13 cellular contexts compared by ENCODE assay signal in genomic region chr10:71708897-71709882, GRCh38. TPM values are rescaled to one million over a fixed set of nuclear protein-coding genes. Genes with fewer than 3 reads are reported as not detected.
DNase-seq lines count a peak whose midpoint lies in the region; ATAC-seq, FAIRE-seq and TF ChIP-seq lines count a peak whose summit lies in the region.
"Had no signal": no experiment of that assay in that cellular context is flagged by ENCODE, and none has a peak within 500 bp of the region (broad histone marks: within the 10 kb centered on the region; RNA-seq: fewer than 3 reads in every experiment).

No MANE protein-coding gene starts in this region.

- H3K23me2 ChIP-seq in H9 (ENCODE audit: insufficient read length, low read depth, low read length, poor library complexity, severe bottlenecking): no peaks in the 10 kb centered on the region

- H3K9me3 Mint-ChIP-seq in activated T-cell treated with anti-CD3 and anti-CD28 coated beads, Interleukin-2, amount 50 U/mL, for 24 hours: no peaks in the 10 kb centered on the region
- no peaks in the 10 kb centered on the region for H3K9me3 Mint-ChIP-seq in activated T-cell treated with anti-CD3 and anti-CD28 coated beads, Interleukin-2, amount 50 U/mL, for 4 hours
- no peaks in the 10 kb centered on the region for H3K9me3 Mint-ChIP-seq in dendritic cell treated with granulocyte-macrophage colony-stimulating factor and Interleukin-4, amounts not matched to agents 40 ng/mL and 50 ng/mL, for 4 days
- no peaks in the 10 kb centered on the region for H3K9me3 Mint-ChIP-seq in H9
- H3K9me3 Mint-ChIP-seq in activated CD8-positive, alpha-beta T cell treated with anti-CD3 and anti-CD28 coated beads for 36 hours: no peaks in the 10 kb centered on the region
- H3K9me3 Mint-ChIP-seq: activated naive CD8-positive, alpha-beta T cell treated with anti-CD3 and anti-CD28 coated beads for 36 hours; neural crest cell had no signal

- no peak overlapping the region for H2BK5ac ChIP-seq in H9 (ENCODE audit: insufficient read length, low read length)

- POLR2A ChIA-PET in HCT116 (lab: Charles Lee): interaction anchor here (1.1 to 1.4 kb wide), 2 partner anchors 390 to 395 kb away, joined by 3 to 4 read pairs; partner anchors contain the start of gene SLC29A3
- POLR2A ChIA-PET in activated CD8-positive, alpha-beta T cell treated with anti-CD3 and anti-CD28 coated beads for 36 hours (lab: Charles Lee): interaction anchor here (1.1 to 1.4 kb wide), 3 partner anchors 10 to 49 kb away, joined by 3 read pairs; no protein-coding TSS in a partner anchor

- no peaks in the 10 kb centered on the region for H3K27me3 Mint-ChIP-seq in activated T-cell treated with anti-CD3 and anti-CD28 coated beads, Interleukin-2, amount 50 U/mL, for 24 hours
- no peaks in the 10 kb centered on the region for H3K27me3 Mint-ChIP-seq in activated T-cell treated with anti-CD3 and anti-CD28 coated beads, Interleukin-2, amount 50 U/mL, for 4 hours (ENCODE audit: low read depth)
- H3K27me3 Mint-ChIP-seq in dendritic cell treated with granulocyte-macrophage colony-stimulating factor and Interleukin-4, amounts not matched to agents 40 ng/mL and 50 ng/mL, for 4 days: no peaks in the 10 kb centered on the region
- H3K27me3 Mint-ChIP-seq in H9 (ENCODE audit: low read depth): peaks cover 12% of the 10 kb centered on the region
- H3K27me3 Mint-ChIP-seq in activated CD8-positive, alpha-beta T cell treated with anti-CD3 and anti-CD28 coated beads for 36 hours: no peaks in the 10 kb centered on the region
- H3K27me3 Mint-ChIP-seq: activated naive CD8-positive, alpha-beta T cell treated with anti-CD3 and anti-CD28 coated beads for 36 hours had no signal

- DNase-seq in activated T-cell treated with anti-CD3 and anti-CD28 coated beads, Interleukin-2, amount 50 U/mL, for 24 hours: no peak
- DNase-seq in activated T-cell treated with anti-CD3 and anti-CD28 coated beads, Interleukin-2, amount 50 U/mL, for 4 hours: no peak
- no peak for DNase-seq in HCT116 (ENCODE audit: low read depth, low spot score)
- DNase-seq in small intestine: peak; percentile 82
- no peak for DNase-seq in H9
- no peak for DNase-seq in activated CD8-positive, alpha-beta T cell treated with anti-CD3 and anti-CD28 coated beads for 36 hours

- ATAC-seq in activated T-cell treated with anti-CD3 and anti-CD28 coated beads, Interleukin-2, amount 50 U/mL, for 4 hours: no peak
- ATAC-seq in HCT116: no peak
- ATAC-seq in HG03469 (IDR thresholded peaks at IDR 0.05; ENCODE audit: unreplicated experiment): no peak
- ATAC-seq in activated CD8-positive, alpha-beta T cell treated with anti-CD3 and anti-CD28 coated beads for 36 hours: no peak

- RAD21 ChIA-PET in HCT116 (lab: Charles Lee; ENCODE audit: low non-redundant PET in 1 of 2, low total read pairs in 2 of 2, uncharacterized antibody in 2 of 2, unreplicated experiment in 2 of 2): interaction anchor here (1.1 to 1.8 kb wide), 5 partner anchors 64 to 394 kb away, joined by 4 to 9 read pairs (median 6); partner anchors contain the start of genes SLC29A3 (in 1 of the 2) and VSIR (in 1 of the 2)

- no TSS peak for BruUV-seq in HCT116 (replicated peaks; lab: Mats Ljungman, UMichigan)

- H3K4me1 ChIP-seq in HCT116 (ENCODE audit: control insufficient read depth in 1 of 2, insufficient read depth in 2 of 2, low read length in 2 of 2): peaks cover 0 to 12% of the 10 kb centered on the region in 2 experiments; a peak in 2 of 4 replicates
- H3K4me1 ChIP-seq in small intestine (ENCODE audit: control insufficient read depth in 2 of 2, insufficient read depth in 1 of 2, low read depth in 1 of 2, low read length in 1 of 2): peaks cover 0 to 5% of the 10 kb centered on the region in 2 donors
- H3K4me1 ChIP-seq in H9 (ENCODE audit: insufficient read depth, low read length): no peaks in the 10 kb centered on the region

- no peak overlapping the region for H2BK12ac ChIP-seq in H9 (ENCODE audit: insufficient read length, low read depth, low read length)

- no peak for TF ChIP-seq POLR2A in HCT116 (IDR thresholded peaks at IDR 0.05; ENCODE audit: borderline replicate concordance, extremely low read depth, insufficient read depth, insufficient read length)

- H4K20me1 ChIP-seq in HCT116 (ENCODE audit: insufficient read depth) (no peaks in the 10 kb centered on the region), H9 (ENCODE audit: control insufficient read depth, insufficient read depth, insufficient read length) (no peaks in the 10 kb centered on the region)

- H3K27ac Mint-ChIP-seq in activated T-cell treated with anti-CD3 and anti-CD28 coated beads, Interleukin-2, amount 50 U/mL, for 24 hours: peak overlapping the region; percentile 9
- H3K27ac Mint-ChIP-seq in dendritic cell treated with granulocyte-macrophage colony-stimulating factor and Interleukin-4, amounts not matched to agents 40 ng/mL and 50 ng/mL, for 4 days: peak overlapping the region; percentile 1
- peak overlapping the region in 1 of 3 experiments; percentile 30; a peak in 1 of 7 replicates for H3K27ac Mint-ChIP-seq in H9
- no peak overlapping the region for H3K27ac Mint-ChIP-seq in activated CD8-positive, alpha-beta T cell treated with anti-CD3 and anti-CD28 coated beads for 36 hours
- H3K27ac Mint-ChIP-seq: activated naive CD8-positive, alpha-beta T cell treated with anti-CD3 and anti-CD28 coated beads for 36 hours had no signal

- H2BK120ac ChIP-seq in H9 (ENCODE audit: low read depth, low read length, poor library complexity, severe bottlenecking): no peak overlapping the region

- no peak overlapping the region for H3K56ac ChIP-seq in H9 (ENCODE audit: insufficient read length, low read depth, low read length)

- no peak overlapping the region for H2AFZ ChIP-seq in HCT116 (ENCODE audit: low read depth, low read length, poor library complexity, severe bottlenecking)
- no peak overlapping the region for H2AFZ ChIP-seq in H9 (ENCODE audit: low read length)

- H3K9me2 ChIP-seq in HCT116 (ENCODE audit: insufficient read depth): no peaks in the 10 kb centered on the region

- FAIRE-seq in small intestine (lab: Jason Lieb, UNC): no peak

- H3K9me3 ChIP-seq in HCT116 (ENCODE audit: control insufficient read depth in 1 of 2, insufficient read depth in 1 of 2, low read depth in 1 of 2, low read length in 2 of 2): no peaks in the 10 kb centered on the region
- H3K9me3 ChIP-seq in small intestine (ENCODE audit: control insufficient read depth, low read depth): no peaks in the 10 kb centered on the region
- H3K9me3 ChIP-seq in H9 (ENCODE audit: control insufficient read depth, low read depth, low read length): no peaks in the 10 kb centered on the region
- H3K9me3 ChIP-seq: breast epithelium, esophagus muscularis mucosa had no signal

- H3K23ac ChIP-seq in H9 (ENCODE audit: insufficient read length, low read depth, low read length): no peak overlapping the region

- TF ChIP-seq CTCF in HCT116 (IDR thresholded peaks at IDR 0.05 in 2 of 3, conservative IDR thresholded peaks at IDR 0.05 in 1 of 3; ENCODE audit: borderline replicate concordance in 1 of 3, insufficient read depth in 1 of 3, low read depth in 2 of 3, low read length in 2 of 3): peak in 2 of 3 experiments; percentile 10 to 19; a peak in 1 of 6 replicates
- TF ChIP-seq CTCF in H9 (conservative IDR thresholded peaks at IDR 0.05): no peak
- no peak for TF ChIP-seq CTCF in activated CD8-positive, alpha-beta T cell treated with anti-CD3 and anti-CD28 coated beads for 36 hours (IDR thresholded peaks at IDR 0.05)

- H3K27me3 ChIP-seq in HCT116 (ENCODE audit: insufficient read depth, low read length): no peaks in the 10 kb centered on the region
- no peaks in the 10 kb centered on the region for H3K27me3 ChIP-seq in small intestine (ENCODE audit: control insufficient read depth in 2 of 2, insufficient read depth in 2 of 2, low read length in 2 of 2)
- H3K27me3 ChIP-seq in H9 (ENCODE audit: insufficient read depth, low read length): no peaks in the 10 kb centered on the region
- H3K27me3 ChIP-seq: breast epithelium, esophagus muscularis mucosa had no signal

- no peak overlapping the region for H3K4me2 ChIP-seq in HCT116 (ENCODE audit: low read length)
- H3K4me2 ChIP-seq in H9 (ENCODE audit: insufficient read depth, insufficient read length, low read length): no peak overlapping the region

- CTCF ChIA-PET in HCT116 (lab: Charles Lee): interaction anchor here (0.8 to 5.2 kb wide), 20 partner anchors 8 to 395 kb away, joined by 3 to 57 read pairs (median 6); partner anchors contain the start of genes C10orf105 and SLC29A3
- CTCF ChIA-PET in activated CD8-positive, alpha-beta T cell treated with anti-CD3 and anti-CD28 coated beads for 36 hours (lab: Charles Lee): interaction anchor here (0.6 to 12.4 kb wide), 45 partner anchors 8 to 397 kb away, joined by 3 to 189 read pairs (median 6); partner anchors contain the start of genes C10orf105, PSAP and VSIR

- H3T11ph ChIP-seq in H9 (ENCODE audit: low read length): no peak overlapping the region

- peaks cover 52% of the 10 kb centered on the region for H3K4me1 Mint-ChIP-seq in activated T-cell treated with anti-CD3 and anti-CD28 coated beads, Interleukin-2, amount 50 U/mL, for 24 hours (ENCODE audit: low read depth)
- peaks cover 49% of the 10 kb centered on the region for H3K4me1 Mint-ChIP-seq in activated T-cell treated with anti-CD3 and anti-CD28 coated beads, Interleukin-2, amount 50 U/mL, for 4 hours (ENCODE audit: low read depth)
- H3K4me1 Mint-ChIP-seq in dendritic cell treated with granulocyte-macrophage colony-stimulating factor and Interleukin-4, amounts not matched to agents 40 ng/mL and 50 ng/mL, for 4 days (ENCODE audit: low read depth): peaks cover 82% of the 10 kb centered on the region
- H3K4me1 Mint-ChIP-seq in H9: peaks cover 8 to 22% of the 10 kb centered on the region in 2 experiments
- peaks cover 49% of the 10 kb centered on the region for H3K4me1 Mint-ChIP-seq in activated CD8-positive, alpha-beta T cell treated with anti-CD3 and anti-CD28 coated beads for 36 hours (ENCODE audit: low read depth)

- H3K27ac ChIP-seq in HCT116 (ENCODE audit: low read depth, low read length) (no peak overlapping the region), small intestine (ENCODE audit: low read depth in 1 of 2, low read length in 1 of 2) (no peak overlapping the region), H9 (ENCODE audit: insufficient read length, low read depth, low read length) (no peak overlapping the region)
- H3K27ac ChIP-seq: esophagus muscularis mucosa had no signal

- no peaks in the 10 kb centered on the region for H3K79me1 ChIP-seq in H9 (ENCODE audit: insufficient read depth, low read depth, low read length, poor library complexity, severe bottlenecking)

- 51 to 72% (median 63%) methylated on average over 28 of the region's 28 CpGs for WGBS in small intestine, 3 donors
- WGBS in H9 (ENCODE audit: extremely low coverage, insufficient read length, low lambda C conversion rate): no CpG with 5 or more reads among the region's 28 CpGs

- intact Hi-C loops in HCT116 (cut with micrococcal nuclease): loop anchor here (1.0 kb wide), 4 partner anchors 103 to 395 kb away; partner anchors contain the start of gene SLC29A3
- intact Hi-C loops in dendritic cell treated with granulocyte-macrophage colony-stimulating factor and Interleukin-4, amounts not matched to agents 40 ng/mL and 50 ng/mL, for 4 days (cut with micrococcal nuclease): loop anchor here (1.0 to 10.0 kb wide), 3 partner anchors 224 to 390 kb away; partner anchors contain the start of gene SLC29A3
- intact Hi-C loops in activated CD8-positive, alpha-beta T cell treated with anti-CD3 and anti-CD28 coated beads for 36 hours (cut with micrococcal nuclease): loop anchor here (10.0 kb wide), 1 partner anchor 324 kb away; no protein-coding TSS in a partner anchor

- no peak overlapping the region for H3K4me3 Mint-ChIP-seq in activated T-cell treated with anti-CD3 and anti-CD28 coated beads, Interleukin-2, amount 50 U/mL, for 24 hours
- no peak overlapping the region for H3K4me3 Mint-ChIP-seq in activated T-cell treated with anti-CD3 and anti-CD28 coated beads, Interleukin-2, amount 50 U/mL, for 4 hours
- H3K4me3 Mint-ChIP-seq in dendritic cell treated with granulocyte-macrophage colony-stimulating factor and Interleukin-4, amounts not matched to agents 40 ng/mL and 50 ng/mL, for 4 days: no peak overlapping the region
- H3K4me3 Mint-ChIP-seq in H9: no peak overlapping the region; a peak in 1 of 5 replicates
- no peak overlapping the region for H3K4me3 Mint-ChIP-seq in activated CD8-positive, alpha-beta T cell treated with anti-CD3 and anti-CD28 coated beads for 36 hours
- H3K4me3 Mint-ChIP-seq: activated naive CD8-positive, alpha-beta T cell treated with anti-CD3 and anti-CD28 coated beads for 36 hours; neural crest cell had no signal

- H3K36me3 Mint-ChIP-seq in activated T-cell treated with anti-CD3 and anti-CD28 coated beads, Interleukin-2, amount 50 U/mL, for 24 hours (ENCODE audit: low read depth): no peaks in the 10 kb centered on the region
- H3K36me3 Mint-ChIP-seq in activated T-cell treated with anti-CD3 and anti-CD28 coated beads, Interleukin-2, amount 50 U/mL, for 4 hours (ENCODE audit: insufficient read depth): no peaks in the 10 kb centered on the region
- no peaks in the 10 kb centered on the region for H3K36me3 Mint-ChIP-seq in dendritic cell treated with granulocyte-macrophage colony-stimulating factor and Interleukin-4, amounts not matched to agents 40 ng/mL and 50 ng/mL, for 4 days (ENCODE audit: low read depth)
- H3K36me3 Mint-ChIP-seq in H9 (ENCODE audit: insufficient read depth in 1 of 3, low read depth in 3 of 3): no peaks in the 10 kb centered on the region; a peak in 1 of 7 replicates
- H3K36me3 Mint-ChIP-seq in activated CD8-positive, alpha-beta T cell treated with anti-CD3 and anti-CD28 coated beads for 36 hours (ENCODE audit: low read depth): no peaks in the 10 kb centered on the region
- H3K36me3 Mint-ChIP-seq: activated naive CD8-positive, alpha-beta T cell treated with anti-CD3 and anti-CD28 coated beads for 36 hours had no signal

- H3K18ac ChIP-seq in H9 (ENCODE audit: insufficient read length, low read depth, low read length): no peak overlapping the region

- H4K8ac ChIP-seq in H9 (replicated peaks; ENCODE audit: insufficient read length, low read depth, low read length): no peak overlapping the region

- H4K5ac ChIP-seq in H9 (ENCODE audit: insufficient read length, low read depth, low read length): no peak overlapping the region

- no peak overlapping the region for H4K91ac ChIP-seq in H9 (ENCODE audit: insufficient read length, low read depth, low read length)

- no peaks in the 10 kb centered on the region for H3K36me3 ChIP-seq in HCT116 (ENCODE audit: control insufficient read depth in 1 of 2, insufficient read depth in 2 of 2, low read length in 2 of 2)
- H3K36me3 ChIP-seq in small intestine (ENCODE audit: control insufficient read depth in 2 of 2, insufficient read depth in 2 of 2, low read length in 2 of 2): no peaks in the 10 kb centered on the region
- H3K36me3 ChIP-seq: breast epithelium, esophagus muscularis mucosa had no signal

- no peak overlapping the region for H2BK15ac ChIP-seq in H9 (ENCODE audit: low read depth, low read length)

- H3K9ac ChIP-seq in HCT116 (ENCODE audit: low read length): no peak overlapping the region
- no peak overlapping the region for H3K9ac ChIP-seq in H9 (ENCODE audit: extremely low read depth, insufficient read length, low read length)

- TF ChIP-seq RAD21 in HCT116 (IDR thresholded peaks at IDR 0.05; ENCODE audit: low read depth): peak; percentile 28

- no peak overlapping the region for H3K4ac ChIP-seq in H9 (ENCODE audit: low read depth, low read length)

- no peak overlapping the region for H3K14ac ChIP-seq in H9 (ENCODE audit: insufficient read depth, low read length)

- no peak overlapping the region for H2BK20ac ChIP-seq in H9 (ENCODE audit: low read depth, low read length, poor library complexity, severe bottlenecking)

- no peaks in the 10 kb centered on the region for H3K79me2 ChIP-seq in HCT116 (ENCODE audit: insufficient read depth, low read length)
- H3K79me2 ChIP-seq in H9 (ENCODE audit: insufficient read depth, low read length): no peaks in the 10 kb centered on the region

- H3K4me3 ChIP-seq in HCT116 (replicated peaks in 1 of 2; ENCODE audit: low read depth in 1 of 2, low read length in 2 of 2) (no peak overlapping the region), small intestine (ENCODE audit: low read depth in 1 of 2, low read length in 2 of 2) (peak overlapping the region in 1 of 2 donors; percentile 38)
- H3K4me3 ChIP-seq: breast epithelium, esophagus muscularis mucosa had no signal

- H2AK5ac ChIP-seq in H9 (ENCODE audit: insufficient read length, low read length): no peak overlapping the region

RNA-seq across cellular contexts. Expression of gene C10orf105, which starts 10.4 kb away (rescaled TPM):
- total RNA-seq in activated T-cell treated with anti-CD3 and anti-CD28 coated beads, Interleukin-2, amount 50 U/mL, for 4 hours: under 1 TPM; 0.05 to 0.28 (median 0.18) TPM
- total RNA-seq in HCT116 (2021; ENCODE audit: unreplicated experiment): not detected
- polyA plus RNA-seq in HCT116 (2012): 0.04 TPM in 1 of 2 replicates, not detected in the other
- under 1 TPM in 1 of 3 donors, not detected in 2; 0.06 TPM for polyA plus RNA-seq in small intestine
- 0.24 and 0.26 TPM in 2 replicates for total RNA-seq in H9 (2021)
- total RNA-seq in activated CD8-positive, alpha-beta T cell treated with anti-CD3 and anti-CD28 coated beads for 36 hours: under 1 TPM; 0.16 to 0.27 TPM
- total RNA-seq: lung microvascular endothelial cell had no signal

Comparison
In these comparisons a context has a peak if more than half of its experiments do, and no peak if none do; other contexts are left out.
1. CTCF ChIP-seq: peak in HCT116 (2 of 3); none in H9 (single experiment) and activated CD8-positive, alpha-beta T cell treated with anti-CD3 and anti-CD28 coated beads for 36 hours (single experiment).